Comparison of ENCODE assay signal across 36 cellular contexts in genomic region chr11:18264035-18264434, GRCh38. TPM values are rescaled to one million over a fixed set of nuclear protein-coding genes. Genes with fewer than 3 reads are reported as not detected.
DNase-seq lines count a peak whose midpoint lies in the region; ATAC-seq, FAIRE-seq and TF ChIP-seq lines count a peak whose summit lies in the region.
"Had no signal": no experiment of that assay in that cellular context is flagged by ENCODE, and none has a peak within 500 bp of the region (broad histone marks: within the 10 kb centered on the region; RNA-seq: fewer than 3 reads in every experiment).

No MANE protein-coding gene starts in this region.

- no peak overlapping the region for H3K4me2 ChIP-seq in HepG2 (ENCODE audit: low read depth, low read length)

- POLR2A ChIA-PET in HepG2 (lab: Yijun Ruan, JAX), result no interaction called here

- in situ Hi-C loops in HepG2 (cut with HindIII; ENCODE audit: extremely low pct_ligation_motif_present, low pct_unique_long_range_greater_than_20kb), result no loop called here

- H2AFZ ChIP-seq in HepG2 (ENCODE audit: low read length), result no peak overlapping the region

- WGBS in right lobe of liver (ENCODE audit: insufficient coverage, low coverage, low lambda C conversion rate, missing lambda C conversion rate), result 61% methylated on average over 3 of the region's 4 CpGs
- WGBS in HepG2 (ENCODE audit: low lambda C conversion rate), result 65% methylated on average over 4 of the region's 4 CpGs

- TF ChIP-seq RAD21 in HepG2 (CRISPR knock-in tag; IDR thresholded peaks at IDR 0.05), result no peak

- H3K79me2 ChIP-seq in HepG2 (ENCODE audit: insufficient read depth, low read length), result no peaks in the 10 kb centered on the region

- CTCF ChIA-PET in HepG2 (lab: Yijun Ruan, JAX; ENCODE audit: low intra/inter-chr PET ratio, low total read pairs), result no interaction called here

- no peak overlapping the region for H3K9ac ChIP-seq in HepG2 (ENCODE audit: insufficient read depth, low read depth, low read length)

- H3K4me1 ChIP-seq in right lobe of liver (peaks cover 0 to 60% (median 19%) of the 10 kb centered on the region in 4 donors), HepG2 (ENCODE audit: insufficient read depth, low read length) (peaks cover 61% of the 10 kb centered on the region)
- H3K4me1 ChIP-seq: foreskin keratinocyte, SJCRH30 had no signal

- H3K9me3 ChIP-seq in right lobe of liver, result no peaks in the 10 kb centered on the region
- no peaks in the 10 kb centered on the region for H3K9me3 ChIP-seq in HepG2 (ENCODE audit: low read length)
- H3K9me3 ChIP-seq: esophagus squamous epithelium, SJCRH30, upper lobe of right lung had no signal

- H3K27me3 ChIP-seq in right lobe of liver (no peaks in the 10 kb centered on the region), HepG2 (ENCODE audit: control insufficient read depth in 1 of 2, insufficient read depth in 2 of 2, low read length in 2 of 2) (no peaks in the 10 kb centered on the region)
- H3K27me3 ChIP-seq: esophagus squamous epithelium, upper lobe of right lung had no signal

- no TSS peak for BruUV-seq in HepG2 (replicated peaks; lab: Mats Ljungman, UMichigan)

- no peaks in the 10 kb centered on the region for H4K20me1 ChIP-seq in HepG2 (ENCODE audit: insufficient read depth, low read length)

- TF ChIP-seq EP300 in HepG2 (IDR thresholded peaks at IDR 0.05; ENCODE audit: low read depth in 2 of 2, low read length in 2 of 2) (no peak), HepG2 (CRISPR knock-in tag; IDR thresholded peaks at IDR 0.05; ENCODE audit: borderline replicate concordance) (no peak)

- no peak for TF ChIP-seq CTCF in right lobe of liver (IDR thresholded peaks at IDR 0.05)
- TF ChIP-seq CTCF in HepG2 (CRISPR knock-in tag; IDR thresholded peaks at IDR 0.05), result no peak

- no peak for DNase-seq in right lobe of liver
- DNase-seq in HepG2 (ENCODE audit: low spot score), result no peak
- no peak for DNase-seq in NCI-H82 (lab: John Stamatoyannopoulos, UW)
- no peak for DNase-seq in NCI-H2227 treated with DMSO at 0.1 percent for 48 hours (lab: John Stamatoyannopoulos, UW)
- no peak for DNase-seq in NCI-H748 treated with DMSO at 0.1 percent for 48 hours (lab: John Stamatoyannopoulos, UW)
- DNase-seq: 8988T; activated CD8-positive, alpha-beta T cell treated with anti-CD3 and anti-CD28 coated beads for 36 hours; amniotic stem cell; COR-L47; dorsolateral prefrontal cortex; esophagus squamous epithelium; foreskin keratinocyte; H7; IMR-90; MV-4-11; NCI-H2107; NCI-H446; NCI-H774; nephron progenitor cell; RPMI8226; SJCRH30; stimulated activated naive B cell treated with anti-CD40 and anti-IgM and Interleukin-4, amounts not matched to agents 10 μg/mL and 1 μg/mL and 100 μg/mL, for 72 hours; T-helper 9 cell; upper lobe of right lung had no signal

- TF ChIP-seq POLR2A in right lobe of liver (IDR thresholded peaks at IDR 0.05) (no peak), HepG2 (IDR thresholded peaks at IDR 0.05; ENCODE audit: insufficient read depth in 1 of 2, low read depth in 2 of 2, low read length in 2 of 2) (no peak)

- ATAC-seq in right lobe of liver, result no peak
- no peak for ATAC-seq in HepG2
- peak; percentile 41 for ATAC-seq in GM21717 (IDR thresholded peaks at IDR 0.05; ENCODE audit: unreplicated experiment)
- ATAC-seq in HG03520 (IDR thresholded peaks at IDR 0.05; ENCODE audit: unreplicated experiment), result peak; percentile 35
- ATAC-seq in HG03280 (IDR thresholded peaks at IDR 0.05; ENCODE audit: unreplicated experiment), result no peak
- ATAC-seq: activated CD8-positive, alpha-beta T cell treated with anti-CD3 and anti-CD28 coated beads for 36 hours; foreskin keratinocyte; left lobe of liver; upper lobe of right lung had no signal

- H3K4me3 ChIP-seq in right lobe of liver (no peak overlapping the region), HepG2 (replicated peaks in 1 of 3; ENCODE audit: insufficient read depth in 1 of 3, low read depth in 2 of 3, low read length in 3 of 3) (no peak overlapping the region)
- H3K4me3 ChIP-seq: dorsolateral prefrontal cortex, esophagus squamous epithelium, SJCRH30, upper lobe of right lung had no signal

- FAIRE-seq in HepG2 (lab: Jason Lieb, UNC), result no peak
- FAIRE-seq: endometrium, G401.6, islet of Langerhans had no signal

- H3K36me3 ChIP-seq in right lobe of liver (no peaks in the 10 kb centered on the region), HepG2 (replicated peaks in 1 of 2; ENCODE audit: control insufficient read depth in 1 of 2, insufficient read depth in 2 of 2, low read length in 2 of 2) (no peaks in the 10 kb centered on the region)
- H3K36me3 ChIP-seq: esophagus squamous epithelium, SJCRH30, upper lobe of right lung had no signal

- H3K27ac ChIP-seq in right lobe of liver, result peak overlapping the region in 2 of 3 donors; percentile 25 to 59
- H3K27ac ChIP-seq in HepG2 (ENCODE audit: extremely low read length, insufficient read depth, low read length), result no peak overlapping the region
- H3K27ac ChIP-seq: C4-2B, dorsolateral prefrontal cortex, esophagus squamous epithelium, foreskin keratinocyte, SJCRH30, upper lobe of right lung had no signal

- intact Hi-C loops in right lobe of liver (cut with DNase I), result no loop called here
- intact Hi-C loops in HepG2 (cut with micrococcal nuclease; ENCODE audit: unreplicated experiment), result no loop called here

RNA-seq across cellular contexts. Expression of gene SAA1, which starts 2.0 kb away (rescaled TPM):
- total RNA-seq in right lobe of liver (over 10,000 TPM in 5 of 6 experiments, 1,000 to 10,000 TPM in 1; 7,699 to 33,192 (median 12,593) TPM), HepG2 (2016; rRNA removed; fragmentation: Illumina TruSeq; extraction: Trizol) (not detected in 2 replicates)
- not detected in 2 replicates for total RNA-seq in HepG2 (2016; cell fraction: cytosol; rRNA removed; fragmentation: Illumina TruSeq; extraction: Trizol; ENCODE audit: low read depth)
- total RNA-seq in HepG2 (2016; cell fraction: insoluble cytoplasmic fraction; rRNA removed; fragmentation: Illumina TruSeq; extraction: Trizol), result not detected in 2 replicates
- not detected in 2 replicates for total RNA-seq in HepG2 (2016; cell fraction: membrane; rRNA removed; fragmentation: Illumina TruSeq; extraction: Trizol)
- not detected in 2 replicates for total RNA-seq in HepG2 (2016; cell fraction: nucleus; rRNA removed; fragmentation: Illumina TruSeq; extraction: Trizol)
- not detected in 2 replicates for polyA plus RNA-seq in HepG2 (2011; rRNA removed)
- not detected in 2 replicates for polyA plus RNA-seq in HepG2 (2011; cell fraction: cytosol; rRNA removed)
- polyA plus RNA-seq in HepG2 (2011; cell fraction: nucleus; rRNA removed), result not detected in 2 replicates
- polyA plus RNA-seq in HepG2 (2012), result not detected in 2 replicates
- not detected in 2 replicates for polyA plus RNA-seq in HepG2 (2016; cell fraction: cytosol; fragmentation: Illumina TruSeq; extraction: Trizol; ENCODE audit: low read depth)
- not detected in 2 replicates for polyA plus RNA-seq in HepG2 (2016; cell fraction: insoluble cytoplasmic fraction; fragmentation: Illumina TruSeq; extraction: Trizol; ENCODE audit: low read depth)
- polyA plus RNA-seq in HepG2 (2016; cell fraction: membrane; fragmentation: Illumina TruSeq; extraction: Trizol; ENCODE audit: low read depth), result not detected in 2 replicates
- not detected in 2 replicates for polyA plus RNA-seq in HepG2 (2016; cell fraction: nucleus; fragmentation: Illumina TruSeq; extraction: Trizol; ENCODE audit: insufficient read depth, low read depth)
- polyA minus RNA-seq in HepG2 (2011; rRNA and poly(A)+ RNA removed; ENCODE audit: low replicate concordance), result not detected in 2 replicates
- polyA minus RNA-seq in HepG2 (2011; cell fraction: cytosol; rRNA and poly(A)+ RNA removed), result not detected in 2 replicates
- not detected in 2 replicates for polyA minus RNA-seq in HepG2 (2011; cell fraction: nucleus; rRNA and poly(A)+ RNA removed)
- total RNA-seq: activated CD8-positive, alpha-beta T cell treated with anti-CD3 and anti-CD28 coated beads for 36 hours; chondrocyte; H7; IMR-90; osteoblast; SJCRH30; skeletal muscle tissue had no signal
- polyA plus RNA-seq: IMR-90 had no signal

RNA-seq across cellular contexts. Expression of gene SAA2, which starts 15.6 kb away (rescaled TPM):
- total RNA-seq in right lobe of liver (over 10,000 TPM in 5 of 6 experiments, 1,000 to 10,000 TPM in 1; 3,864 to 26,600 (median 17,359) TPM), HepG2 (2016; rRNA removed; fragmentation: Illumina TruSeq; extraction: Trizol) (0.27 TPM in 1 of 2 replicates, not detected in the other)
- total RNA-seq in HepG2 (2016; cell fraction: cytosol; rRNA removed; fragmentation: Illumina TruSeq; extraction: Trizol; ENCODE audit: low read depth), result not detected in 2 replicates
- 0.17 TPM in 1 of 2 replicates, not detected in the other for total RNA-seq in HepG2 (2016; cell fraction: insoluble cytoplasmic fraction; rRNA removed; fragmentation: Illumina TruSeq; extraction: Trizol)
- not detected in 2 replicates for total RNA-seq in HepG2 (2016; cell fraction: membrane; rRNA removed; fragmentation: Illumina TruSeq; extraction: Trizol)
- not detected in 2 replicates for total RNA-seq in HepG2 (2016; cell fraction: nucleus; rRNA removed; fragmentation: Illumina TruSeq; extraction: Trizol)
- 0.12 TPM in 1 of 2 replicates, not detected in the other for polyA plus RNA-seq in HepG2 (2011; rRNA removed)
- polyA plus RNA-seq in HepG2 (2011; cell fraction: cytosol; rRNA removed), result 0.19 TPM in 1 of 2 replicates, not detected in the other
- 0.14 TPM in 1 of 2 replicates, not detected in the other for polyA plus RNA-seq in HepG2 (2011; cell fraction: nucleus; rRNA removed)
- not detected in 2 replicates for polyA plus RNA-seq in HepG2 (2012)
- polyA plus RNA-seq in HepG2 (2016; cell fraction: cytosol; fragmentation: Illumina TruSeq; extraction: Trizol; ENCODE audit: low read depth), result not detected in 2 replicates
- not detected in 2 replicates for polyA plus RNA-seq in HepG2 (2016; cell fraction: insoluble cytoplasmic fraction; fragmentation: Illumina TruSeq; extraction: Trizol; ENCODE audit: low read depth)
- polyA plus RNA-seq in HepG2 (2016; cell fraction: membrane; fragmentation: Illumina TruSeq; extraction: Trizol; ENCODE audit: low read depth), result not detected in 2 replicates
- polyA plus RNA-seq in HepG2 (2016; cell fraction: nucleus; fragmentation: Illumina TruSeq; extraction: Trizol; ENCODE audit: insufficient read depth, low read depth), result not detected in 2 replicates
- not detected in 2 replicates for polyA minus RNA-seq in HepG2 (2011; rRNA and poly(A)+ RNA removed; ENCODE audit: low replicate concordance)
- polyA minus RNA-seq in HepG2 (2011; cell fraction: cytosol; rRNA and poly(A)+ RNA removed), result not detected in 2 replicates
- polyA minus RNA-seq in HepG2 (2011; cell fraction: nucleus; rRNA and poly(A)+ RNA removed), result 0.50 TPM in 1 of 2 replicates, not detected in the other
- total RNA-seq: activated CD8-positive, alpha-beta T cell treated with anti-CD3 and anti-CD28 coated beads for 36 hours; chondrocyte; foreskin keratinocyte; H7; IMR-90; LHCN-M2; SJCRH30; skeletal muscle tissue had no signal
- polyA plus RNA-seq: IMR-90 had no signal

RNA-seq across cellular contexts. Expression of gene SAA4, which starts 27.4 kb away (rescaled TPM):
- total RNA-seq in right lobe of liver (1,000 to 10,000 TPM in 3 of 6 experiments, 100 to 1,000 TPM in 3; 798 to 1,388 (median 1,016) TPM), HepG2 (2016; rRNA removed; fragmentation: Illumina TruSeq; extraction: Trizol) (147 and 253 TPM in 2 replicates)
- total RNA-seq in HepG2 (2016; cell fraction: cytosol; rRNA removed; fragmentation: Illumina TruSeq; extraction: Trizol; ENCODE audit: low read depth), result 90.0 and 107 TPM in 2 replicates
- 157 and 250 TPM in 2 replicates for total RNA-seq in HepG2 (2016; cell fraction: insoluble cytoplasmic fraction; rRNA removed; fragmentation: Illumina TruSeq; extraction: Trizol)
- 62.1 and 69.9 TPM in 2 replicates for total RNA-seq in HepG2 (2016; cell fraction: membrane; rRNA removed; fragmentation: Illumina TruSeq; extraction: Trizol)
- total RNA-seq in HepG2 (2016; cell fraction: nucleus; rRNA removed; fragmentation: Illumina TruSeq; extraction: Trizol), result 167 and 186 TPM in 2 replicates
- 53.4 and 94.1 TPM in 2 replicates for polyA plus RNA-seq in HepG2 (2011; rRNA removed)
- 41.7 and 98.6 TPM in 2 replicates for polyA plus RNA-seq in HepG2 (2011; cell fraction: cytosol; rRNA removed)
- polyA plus RNA-seq in HepG2 (2011; cell fraction: nucleus; rRNA removed), result 8.8 and 21.7 TPM in 2 replicates
- 41.7 and 58.1 TPM in 2 replicates for polyA plus RNA-seq in HepG2 (2012)
- 82.2 and 104 TPM in 2 replicates for polyA plus RNA-seq in HepG2 (2016; cell fraction: cytosol; fragmentation: Illumina TruSeq; extraction: Trizol; ENCODE audit: low read depth)
- 137 and 146 TPM in 2 replicates for polyA plus RNA-seq in HepG2 (2016; cell fraction: insoluble cytoplasmic fraction; fragmentation: Illumina TruSeq; extraction: Trizol; ENCODE audit: low read depth)
- 47.4 and 60.5 TPM in 2 replicates for polyA plus RNA-seq in HepG2 (2016; cell fraction: membrane; fragmentation: Illumina TruSeq; extraction: Trizol; ENCODE audit: low read depth)
- 257 and 294 TPM in 2 replicates for polyA plus RNA-seq in HepG2 (2016; cell fraction: nucleus; fragmentation: Illumina TruSeq; extraction: Trizol; ENCODE audit: insufficient read depth, low read depth)
- polyA minus RNA-seq in HepG2 (2011; rRNA and poly(A)+ RNA removed; ENCODE audit: low replicate concordance), result 6.0 TPM in 1 of 2 replicates, not detected in the other
- 5.3 and 14.1 TPM in 2 replicates for polyA minus RNA-seq in HepG2 (2011; cell fraction: cytosol; rRNA and poly(A)+ RNA removed)
- polyA minus RNA-seq in HepG2 (2011; cell fraction: nucleus; rRNA and poly(A)+ RNA removed), result 6.8 and 11.6 TPM in 2 replicates
- total RNA-seq: activated CD8-positive, alpha-beta T cell treated with anti-CD3 and anti-CD28 coated beads for 36 hours; chondrocyte; foreskin keratinocyte; H7; IMR-90; LHCN-M2; osteoblast; SJCRH30; skeletal muscle tissue; upper lobe of right lung had no signal
- polyA plus RNA-seq: foreskin keratinocyte, IMR-90 had no signal

RNA-seq across cellular contexts. Expression of gene HPS5, which starts 57.9 kb away (rescaled TPM):
- total RNA-seq in right lobe of liver, result 10 to 100 TPM; 20.2 to 87.0 (median 41.7) TPM
- 25.5 and 31.8 TPM in 2 replicates for total RNA-seq in HepG2 (2016; rRNA removed; fragmentation: Illumina TruSeq; extraction: Trizol)
- total RNA-seq in HepG2 (2016; cell fraction: cytosol; rRNA removed; fragmentation: Illumina TruSeq; extraction: Trizol; ENCODE audit: low read depth), result 47.8 and 51.9 TPM in 2 replicates
- 26.3 and 30.4 TPM in 2 replicates for total RNA-seq in HepG2 (2016; cell fraction: insoluble cytoplasmic fraction; rRNA removed; fragmentation: Illumina TruSeq; extraction: Trizol)
- 17.3 and 17.7 TPM in 2 replicates for total RNA-seq in HepG2 (2016; cell fraction: membrane; rRNA removed; fragmentation: Illumina TruSeq; extraction: Trizol)
- 22.2 and 26.2 TPM in 2 replicates for total RNA-seq in HepG2 (2016; cell fraction: nucleus; rRNA removed; fragmentation: Illumina TruSeq; extraction: Trizol)
- polyA plus RNA-seq in HepG2 (2011; rRNA removed), result 5.4 and 6.6 TPM in 2 replicates
- polyA plus RNA-seq in HepG2 (2011; cell fraction: cytosol; rRNA removed), result 3.2 and 5.1 TPM in 2 replicates
- polyA plus RNA-seq in HepG2 (2011; cell fraction: nucleus; rRNA removed), result 3.4 and 5.9 TPM in 2 replicates
- polyA plus RNA-seq in HepG2 (2012), result 7.5 and 8.1 TPM in 2 replicates
- 0.69 and 1.3 TPM in 2 replicates for polyA plus RNA-seq in HepG2 (2016; cell fraction: cytosol; fragmentation: Illumina TruSeq; extraction: Trizol; ENCODE audit: low read depth)
- polyA plus RNA-seq in HepG2 (2016; cell fraction: insoluble cytoplasmic fraction; fragmentation: Illumina TruSeq; extraction: Trizol; ENCODE audit: low read depth), result 15.8 and 18.0 TPM in 2 replicates
- 2.1 and 2.4 TPM in 2 replicates for polyA plus RNA-seq in HepG2 (2016; cell fraction: membrane; fragmentation: Illumina TruSeq; extraction: Trizol; ENCODE audit: low read depth)
- 19.1 and 25.2 TPM in 2 replicates for polyA plus RNA-seq in HepG2 (2016; cell fraction: nucleus; fragmentation: Illumina TruSeq; extraction: Trizol; ENCODE audit: insufficient read depth, low read depth)
- polyA minus RNA-seq in HepG2 (2011; rRNA and poly(A)+ RNA removed; ENCODE audit: low replicate concordance), result 11.2 and 33.6 TPM in 2 replicates
- polyA minus RNA-seq in HepG2 (2011; cell fraction: cytosol; rRNA and poly(A)+ RNA removed), result 7.5 and 7.9 TPM in 2 replicates
- polyA minus RNA-seq in HepG2 (2011; cell fraction: nucleus; rRNA and poly(A)+ RNA removed), result 18.0 and 23.0 TPM in 2 replicates

RNA-seq across cellular contexts. Expression of gene GTF2H1, which starts 58.3 kb away (rescaled TPM):
- total RNA-seq in right lobe of liver (10 to 100 TPM; 13.3 to 30.7 (median 19.7) TPM), HepG2 (2016; rRNA removed; fragmentation: Illumina TruSeq; extraction: Trizol) (51.4 and 70.0 TPM in 2 replicates)
- total RNA-seq in HepG2 (2016; cell fraction: cytosol; rRNA removed; fragmentation: Illumina TruSeq; extraction: Trizol; ENCODE audit: low read depth), result 24.3 and 28.5 TPM in 2 replicates
- 53.4 and 70.2 TPM in 2 replicates for total RNA-seq in HepG2 (2016; cell fraction: insoluble cytoplasmic fraction; rRNA removed; fragmentation: Illumina TruSeq; extraction: Trizol)
- total RNA-seq in HepG2 (2016; cell fraction: membrane; rRNA removed; fragmentation: Illumina TruSeq; extraction: Trizol), result 63.4 and 70.5 TPM in 2 replicates
- total RNA-seq in HepG2 (2016; cell fraction: nucleus; rRNA removed; fragmentation: Illumina TruSeq; extraction: Trizol), result 52.8 and 54.3 TPM in 2 replicates
- 15.2 and 15.7 TPM in 2 replicates for polyA plus RNA-seq in HepG2 (2011; rRNA removed)
- polyA plus RNA-seq in HepG2 (2011; cell fraction: cytosol; rRNA removed), result 10.9 and 14.0 TPM in 2 replicates
- 20.3 and 21.9 TPM in 2 replicates for polyA plus RNA-seq in HepG2 (2011; cell fraction: nucleus; rRNA removed)
- 19.7 and 20.8 TPM in 2 replicates for polyA plus RNA-seq in HepG2 (2012)
- polyA plus RNA-seq in HepG2 (2016; cell fraction: cytosol; fragmentation: Illumina TruSeq; extraction: Trizol; ENCODE audit: low read depth), result 22.7 and 27.3 TPM in 2 replicates
- polyA plus RNA-seq in HepG2 (2016; cell fraction: insoluble cytoplasmic fraction; fragmentation: Illumina TruSeq; extraction: Trizol; ENCODE audit: low read depth), result 54.8 and 62.0 TPM in 2 replicates
- polyA plus RNA-seq in HepG2 (2016; cell fraction: membrane; fragmentation: Illumina TruSeq; extraction: Trizol; ENCODE audit: low read depth), result 46.8 and 48.1 TPM in 2 replicates
- 55.9 and 61.0 TPM in 2 replicates for polyA plus RNA-seq in HepG2 (2016; cell fraction: nucleus; fragmentation: Illumina TruSeq; extraction: Trizol; ENCODE audit: insufficient read depth, low read depth)
- 23.7 and 34.5 TPM in 2 replicates for polyA minus RNA-seq in HepG2 (2011; rRNA and poly(A)+ RNA removed; ENCODE audit: low replicate concordance)
- polyA minus RNA-seq in HepG2 (2011; cell fraction: cytosol; rRNA and poly(A)+ RNA removed), result 13.5 and 14.6 TPM in 2 replicates
- 60.9 and 80.8 TPM in 2 replicates for polyA minus RNA-seq in HepG2 (2011; cell fraction: nucleus; rRNA and poly(A)+ RNA removed)

Comparison
In these comparisons a context has a peak if more than half of its experiments do, and no peak if none do; other contexts are left out.
1. RNA of gene SAA1, which starts 2.0 kb away (total RNA-seq): 7,699 to 33,192 TPM in right lobe of liver; not detected in HepG2; every median in the first group is over 1,000 times any median in the second.
2. RNA of gene SAA2, which starts 15.6 kb away (total RNA-seq): 3,864 to 26,600 TPM in right lobe of liver; 0.17 to 0.27 TPM in HepG2; every median in the first group is over 1,000 times any median in the second.
3. ATAC-seq: peak in GM21717 (single experiment) and HG03520 (single experiment); none in right lobe of liver (0 of 4), HepG2 (single experiment) and HG03280 (single experiment).